In genomic region chr5:139636975-139637408, GRCh38 we compare ENCODE assay signal across 1 cellular context.
TF ChIP-seq lines count a peak whose summit lies in the region.

No MANE protein-coding gene starts in this region.

TF ChIP-seq in A549, 52 proteins besides CTCF, POLR2A, EP300 and RAD21 (continued from another document):
- TF ChIP-seq, protein P1, sequence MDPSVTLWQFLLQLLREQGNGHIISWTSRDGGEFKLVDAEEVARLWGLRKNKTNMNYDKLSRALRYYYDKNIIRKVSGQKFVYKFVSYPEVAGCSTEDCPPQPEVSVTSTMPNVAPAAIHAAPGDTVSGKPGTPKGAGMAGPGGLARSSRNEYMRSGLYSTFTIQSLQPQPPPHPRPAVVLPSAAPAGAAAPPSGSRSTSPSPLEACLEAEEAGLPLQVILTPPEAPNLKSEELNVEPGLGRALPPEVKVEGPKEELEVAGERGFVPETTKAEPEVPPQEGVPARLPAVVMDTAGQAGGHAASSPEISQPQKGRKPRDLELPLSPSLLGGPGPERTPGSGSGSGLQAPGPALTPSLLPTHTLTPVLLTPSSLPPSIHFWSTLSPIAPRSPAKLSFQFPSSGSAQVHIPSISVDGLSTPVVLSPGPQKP (IDR thresholded peaks at IDR 0.05; ENCODE audit: low read depth, low read length): no peak
- TF ChIP-seq HOXA7 (CRISPR knock-in tag; IDR thresholded peaks at IDR 0.05) (no peak), SREBF2 (IDR thresholded peaks at IDR 0.05) (no peak), CBX8 (IDR thresholded peaks at IDR 0.05) (no peak)
